Comparison of ENCODE assay signal across 12 cellular contexts in the genomic region with DNA sequence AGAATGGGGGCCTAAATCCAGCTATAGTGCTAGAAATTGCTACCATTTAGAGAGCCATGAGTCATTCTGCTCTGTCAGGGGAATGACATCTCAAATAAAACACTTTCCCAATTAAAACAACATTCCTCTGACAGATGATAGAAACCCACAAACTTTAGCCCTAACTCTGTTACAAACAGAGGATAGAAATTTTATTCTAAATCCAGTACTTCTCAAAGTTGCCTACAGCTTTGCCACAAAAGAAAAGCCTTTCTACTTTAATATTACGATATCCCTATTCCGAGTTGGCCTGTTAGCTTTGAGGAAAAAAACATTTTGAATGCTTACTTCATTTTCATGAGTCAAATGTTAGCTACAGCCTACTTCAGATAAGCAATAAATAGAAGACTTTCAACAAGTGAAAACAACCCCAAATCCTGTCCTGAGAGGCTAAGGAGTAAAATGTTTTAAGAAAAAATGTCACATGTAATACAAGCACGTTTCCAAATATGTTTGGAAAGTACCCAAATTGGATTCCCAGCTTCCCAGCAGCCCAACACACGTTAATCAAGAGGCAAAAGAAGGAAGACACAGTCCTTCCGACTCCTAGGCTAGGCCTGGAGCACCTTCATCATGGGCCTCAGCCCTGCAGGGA.
DNase-seq lines count a peak whose midpoint lies in the region; TF ChIP-seq lines count a peak whose summit lies in the region.
"Had no signal": no experiment of that assay in that cellular context is flagged by ENCODE, and none has a peak within 500 bp of the region (broad histone marks: within the 10 kb centered on the region; RNA-seq: fewer than 3 reads in every experiment).

No MANE protein-coding gene starts in this region.

- WGBS in esophagus, 2 donors, result 31 to 41% methylated on average over 5 of the region's 5 CpGs

- H3K27ac ChIP-seq in esophagus (ENCODE audit: low read depth in 2 of 2, low read length in 1 of 2) (peak overlapping the region; percentile 5 to 76), muscle layer of colon (ENCODE audit: low read depth, low read length) (peak overlapping the region; percentile 46), WERI-Rb-1 (no peak overlapping the region)
- H3K27ac ChIP-seq: body of pancreas had no signal

- no peak overlapping the region for H3K9ac ChIP-seq in muscle layer of colon (ENCODE audit: low read length)

- H3K9me3 ChIP-seq in esophagus (ENCODE audit: control insufficient read depth in 2 of 2, insufficient read depth in 1 of 2, low read depth in 1 of 2, low read length in 1 of 2) (no peaks in the 10 kb centered on the region), muscle layer of colon (ENCODE audit: low read length) (no peaks in the 10 kb centered on the region), WERI-Rb-1 (ENCODE audit: severe bottlenecking) (no peaks in the 10 kb centered on the region)
- H3K9me3 ChIP-seq: body of pancreas had no signal

- in situ Hi-C loops in GM13976 (cut with MboI; ENCODE audit: low sequenced_read_pairs, unreplicated experiment), result loop anchor here (25.0 kb wide), 1 partner anchor 327 kb away; no protein-coding TSS in a partner anchor

- H3K36me3 ChIP-seq in esophagus (ENCODE audit: control insufficient read depth in 2 of 2, insufficient read depth in 2 of 2, low read length in 1 of 2), result peaks cover 2 to 3% of the 10 kb centered on the region in 2 donors
- peaks cover 6% of the 10 kb centered on the region for H3K36me3 ChIP-seq in muscle layer of colon (ENCODE audit: insufficient read depth, low read length)
- peaks cover 21% of the 10 kb centered on the region for H3K36me3 ChIP-seq in WERI-Rb-1

- H3K4me1 ChIP-seq in esophagus (ENCODE audit: control insufficient read depth in 2 of 2, insufficient read depth in 2 of 2, low read length in 1 of 2) (no peaks in the 10 kb centered on the region), muscle layer of colon (ENCODE audit: insufficient read depth, low read length) (peaks cover 3% of the 10 kb centered on the region)
- H3K4me1 ChIP-seq: body of pancreas had no signal

- H3K4me3 ChIP-seq in esophagus (ENCODE audit: low read depth in 1 of 2, low read length in 2 of 2), result no peak overlapping the region
- no peak overlapping the region for H3K4me3 ChIP-seq in muscle layer of colon (ENCODE audit: low read depth in 1 of 2, low read length in 2 of 2)
- H3K4me3 ChIP-seq in WERI-Rb-1 (ENCODE audit: low read depth, low read length), result no peak overlapping the region
- H3K4me3 ChIP-seq: body of pancreas had no signal

- peak; percentile 63 for DNase-seq in A172 (ENCODE audit: low spot score)
- DNase-seq in NCI-H460 (ENCODE audit: extremely low read depth, low read depth), result peak; percentile 48
- DNase-seq in WERI-Rb-1, result no peak
- DNase-seq in DMS 273 (lab: John Stamatoyannopoulos, UW; ENCODE audit: unreplicated experiment), result no peak
- no peak for DNase-seq in GM13976 (ENCODE audit: low spot score)
- DNase-seq in HT-29 (ENCODE audit: low spot score), result no peak
- DNase-seq: 8988T, body of pancreas, NCI-H1092 treated with DMSO at 0.1 percent for 48 hours, posterior cingulate gyrus had no signal

- TF ChIP-seq CTCF in WERI-Rb-1 (IDR thresholded peaks at IDR 0.05; ENCODE audit: low read depth, low read length) (no peak), GM13976 (IDR thresholded peaks at IDR 0.05; ENCODE audit: borderline replicate concordance, control extremely low read depth, extremely low read depth, insufficient read depth, missing control alignments) (no peak)

- H3K27me3 ChIP-seq in esophagus (ENCODE audit: control insufficient read depth in 1 of 2, insufficient read depth in 2 of 2, low read length in 2 of 2) (no peaks in the 10 kb centered on the region), muscle layer of colon (ENCODE audit: control insufficient read depth in 1 of 2, insufficient read depth in 2 of 2, low read length in 2 of 2) (no peaks in the 10 kb centered on the region), WERI-Rb-1 (ENCODE audit: insufficient read depth, low read depth, severe bottlenecking) (no peaks in the 10 kb centered on the region)
- H3K27me3 ChIP-seq: body of pancreas had no signal

Comparison
In these comparisons a context has a peak if more than half of its experiments do, and no peak if none do; other contexts are left out.
1. DNase-seq: peak in A172 (single experiment) and NCI-H460 (single experiment); none in WERI-Rb-1 (single experiment), DMS 273 (single experiment), GM13976 (single experiment) and HT-29 (single experiment).